In the genomic region with DNA sequence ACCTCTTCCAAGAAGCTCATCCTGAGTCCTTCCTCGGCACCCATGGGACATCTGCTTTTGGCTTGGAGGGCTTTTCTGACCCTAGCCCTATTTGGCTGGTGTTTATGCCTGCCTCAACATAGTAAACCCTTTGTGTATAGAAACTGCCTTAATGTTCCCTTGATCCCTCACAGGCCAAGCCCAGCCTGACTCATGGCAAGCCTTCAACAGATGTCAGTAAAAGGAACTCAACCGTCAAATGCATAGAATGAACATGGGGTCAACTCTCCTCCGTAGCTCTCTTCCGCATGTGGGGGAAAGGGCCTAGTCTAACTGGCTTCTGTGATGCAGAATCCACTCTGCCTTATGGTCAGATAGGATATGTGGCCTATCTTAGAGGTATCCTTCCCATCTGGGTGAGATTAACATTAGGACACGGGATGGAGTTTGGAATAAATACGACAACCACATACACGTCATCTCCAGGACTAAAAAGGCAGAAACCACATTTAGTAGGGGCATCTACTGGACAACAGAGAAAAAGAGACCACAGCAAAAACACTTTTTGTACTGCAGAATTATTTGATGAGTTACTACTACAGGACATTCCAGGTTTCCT, we compare ENCODE assay signal across 1 cellular context.
TF ChIP-seq lines count a peak whose summit lies in the region.

No MANE protein-coding gene starts in this region.

TF ChIP-seq in HepG2, 621 proteins besides CTCF, POLR2A, EP300 and RAD21:
- no peak for TF ChIP-seq ZNF713 (CRISPR knock-in tag; IDR thresholded peaks at IDR 0.05)
- TF ChIP-seq ZBTB14 (CRISPR knock-in tag; IDR thresholded peaks at IDR 0.05): no peak
- TF ChIP-seq ZBTB38 (CRISPR knock-in tag; IDR thresholded peaks at IDR 0.05): peak; percentile 68; the same call in 1 of the 2 replicates
